15 cellular contexts compared by ENCODE assay signal in genomic region chr14:73695082-73695481, GRCh38. TPM values are rescaled to one million over a fixed set of nuclear protein-coding genes. Genes with fewer than 3 reads are reported as not detected.
DNase-seq lines count a peak whose midpoint lies in the region; ATAC-seq and TF ChIP-seq lines count a peak whose summit lies in the region.
"Had no signal": no experiment of that assay in that cellular context is flagged by ENCODE, and none has a peak within 500 bp of the region (broad histone marks: within the 10 kb centered on the region; RNA-seq: fewer than 3 reads in every experiment).

No MANE protein-coding gene starts in this region.

- no peak overlapping the region for H2AK5ac ChIP-seq in mesendoderm (ENCODE audit: low read length)

- H3K4me1 ChIP-seq in HEK293 (ENCODE audit: control insufficient read depth, insufficient read depth, low read length) (peaks cover 5% of the 10 kb centered on the region; the same call in 1 of the 2 replicates), PC-3 (ENCODE audit: insufficient read depth, low read length) (peaks cover 27% of the 10 kb centered on the region), mesendoderm (ENCODE audit: control insufficient read depth, low read depth, low read length) (no peaks in the 10 kb centered on the region)
- H3K4me1 ChIP-seq: BLaER1, HAP-1 had no signal

- H3K4ac ChIP-seq in mesendoderm (ENCODE audit: low read depth, low read length), result no peak overlapping the region

- no peak overlapping the region for H2BK5ac ChIP-seq in mesendoderm (ENCODE audit: low read length)

- no peaks in the 10 kb centered on the region for H4K20me1 ChIP-seq in PC-3 (ENCODE audit: low read length)
- H4K20me1 ChIP-seq: BLaER1 had no signal

- H4K8ac ChIP-seq in mesendoderm (ENCODE audit: low read depth, low read length), result peak overlapping the region; percentile 13

- H2BK120ac ChIP-seq in mesendoderm (ENCODE audit: low read depth, low read length), result no peak overlapping the region

- H3K36me3 ChIP-seq in HEK293 (ENCODE audit: control insufficient read depth in 2 of 2, insufficient read depth in 1 of 2, low read length in 2 of 2), result peaks cover 4 to 14% of the 10 kb centered on the region in 2 experiments; a peak in 2 of 3 replicates
- no peaks in the 10 kb centered on the region for H3K36me3 ChIP-seq in PC-3 (ENCODE audit: low read depth, low read length)
- no peaks in the 10 kb centered on the region for H3K36me3 ChIP-seq in mesendoderm (ENCODE audit: control insufficient read depth, insufficient read depth, low read length)
- H3K36me3 ChIP-seq: HAP-1 had no signal

- no peak overlapping the region for H3K27ac ChIP-seq in HEK293 (ENCODE audit: extremely low read depth, low read depth, low read length)
- H3K27ac ChIP-seq in PC-3 (ENCODE audit: low read length), result 0 out of 2 replicates have a peak overlapping the region, but pooled peaks have one; percentile 98
- no peak overlapping the region for H3K27ac ChIP-seq in mesendoderm (ENCODE audit: low read depth, low read length)
- H3K27ac ChIP-seq: BLaER1, C4-2B had no signal

- no peak overlapping the region for H3K18ac ChIP-seq in mesendoderm (ENCODE audit: low read length)

- H3K9ac ChIP-seq in PC-3 (ENCODE audit: low read length) (no peak overlapping the region), mesendoderm (ENCODE audit: low read length) (no peak overlapping the region)
- H3K9ac ChIP-seq: BLaER1 had no signal

- CTCF ChIA-PET in HEK293 (lab: Yijun Ruan, JAX), result interaction anchor here (1.7 kb wide), 1 partner anchor 17 kb away, joined by 3 read pairs; no protein-coding TSS in a partner anchor
- CTCF ChIA-PET in PC-3 (lab: Charles Lee), result no interaction called here

- no TSS peak for BruUV-seq in PC-3 (replicated peaks; lab: Mats Ljungman, UMichigan)

- H3F3A ChIP-seq in PC-3 (ENCODE audit: low read length, unreplicated experiment), result peaks cover 14% of the 10 kb centered on the region

- H3K4me2 ChIP-seq in PC-3 (ENCODE audit: low read length) (no peak overlapping the region), mesendoderm (ENCODE audit: low read length) (no peak overlapping the region)
- H3K4me2 ChIP-seq: BLaER1, GM23338 had no signal

- H3K27me3 ChIP-seq in PC-3 (ENCODE audit: low read length) (no peaks in the 10 kb centered on the region), mesendoderm (ENCODE audit: insufficient read depth, low read length, poor library complexity) (no peaks in the 10 kb centered on the region)
- H3K27me3 ChIP-seq: BLaER1 had no signal

- no peaks in the 10 kb centered on the region for H3K79me1 ChIP-seq in mesendoderm (ENCODE audit: low read length)

- DNase-seq in PC-3 (no peak), mesendoderm (no peak)
- DNase-seq: Caco-2; CD4-positive, CD25-positive, alpha-beta regulatory T cell; CD8-positive, alpha-beta T cell; DMS153; DND-41 had no signal

- no CpG with 5 or more reads among the region's 2 CpGs for WGBS in mesendoderm (ENCODE audit: extremely low coverage, insufficient coverage, low lambda C conversion rate)

- H3K9me3 ChIP-seq in HEK293 (ENCODE audit: control insufficient read depth, insufficient read depth, low read depth, low read length), result no peaks in the 10 kb centered on the region
- H3K9me3 ChIP-seq in PC-3 (ENCODE audit: low read length), result no peaks in the 10 kb centered on the region
- H3K9me3 ChIP-seq: BLaER1, Caco-2, HAP-1 had no signal

- H3K79me2 ChIP-seq in PC-3 (ENCODE audit: low read length) (no peaks in the 10 kb centered on the region), mesendoderm (ENCODE audit: control insufficient read depth, insufficient read depth, low read length) (no peaks in the 10 kb centered on the region)

- POLR2A ChIA-PET in HEK293 (lab: Yijun Ruan, JAX) (no interaction called here), PC-3 (lab: Charles Lee; ENCODE audit: unreplicated experiment) (no interaction called here)

- H3K9me2 ChIP-seq in PC-3 (replicated peaks; ENCODE audit: low read length), result no peaks in the 10 kb centered on the region

- ATAC-seq in PC-3 (no peak), GM21619 (IDR thresholded peaks at IDR 0.05; ENCODE audit: unreplicated experiment) (no peak), HG03108 (IDR thresholded peaks at IDR 0.05; ENCODE audit: unreplicated experiment) (no peak), HG03175 (IDR thresholded peaks at IDR 0.05; ENCODE audit: unreplicated experiment) (no peak)
- ATAC-seq: CD8-positive, alpha-beta T cell; GM23338 had no signal

- intact Hi-C loops in PC-3 (cut with micrococcal nuclease), result no loop called here

- H4K5ac ChIP-seq in mesendoderm (ENCODE audit: low read length), result no peak overlapping the region

- H2BK15ac ChIP-seq in mesendoderm (replicated peaks; ENCODE audit: low read depth), result no peak overlapping the region

- H3K56ac ChIP-seq in mesendoderm (ENCODE audit: low read length), result no peak overlapping the region

- H2AFZ ChIP-seq in PC-3 (ENCODE audit: low read length), result no peak overlapping the region
- H2AFZ ChIP-seq: GM23338 had no signal

- H3K4me3 ChIP-seq in HEK293 (ENCODE audit: low read depth, low read length), result no peak overlapping the region
- no peak overlapping the region for H3K4me3 ChIP-seq in PC-3 (ENCODE audit: low read length)
- no peak overlapping the region for H3K4me3 ChIP-seq in mesendoderm (ENCODE audit: low read length)
- H3K4me3 ChIP-seq: BLaER1, GM23338, HAP-1 had no signal

- no peak for TF ChIP-seq CTCF in HEK293 (tag by site-specific recombination; IDR thresholded peaks at IDR 0.05)
- TF ChIP-seq CTCF in PC-3 (conservative IDR thresholded peaks at IDR 0.05; ENCODE audit: low read depth, low read length), result no peak

- no peak overlapping the region for H3K23ac ChIP-seq in mesendoderm (ENCODE audit: low read length)

TF ChIP-seq in HEK293, 187 proteins besides CTCF, POLR2A, EP300 and RAD21:
- TF ChIP-seq ZNF121 (tag by site-specific recombination; IDR thresholded peaks at IDR 0.05), result peak; percentile 50; the same call in 1 of the 2 replicates
- TF ChIP-seq ZNF658 (tag by site-specific recombination; IDR thresholded peaks at IDR 0.05), result no peak

RNA-seq across cellular contexts. Expression of gene PNMA1, which starts 19.1 kb away (rescaled TPM):
- 30.8 and 36.7 TPM in 2 replicates for total RNA-seq in PC-3 (2014; rRNA removed)
- 34.5 TPM for polyA plus RNA-seq in mesendoderm (2013, experiment 1 of 2)
- 34.4 TPM for polyA plus RNA-seq in mesendoderm (2013, experiment 2 of 2)

RNA-seq across cellular contexts. Expression of gene DNAL1, which starts 50.3 kb away (rescaled TPM):
- 2.6 and 13.9 TPM in 2 replicates for total RNA-seq in PC-3 (2014; rRNA removed)
- 11.4 TPM for polyA plus RNA-seq in mesendoderm (2013, experiment 1 of 2)
- 12.4 TPM for polyA plus RNA-seq in mesendoderm (2013, experiment 2 of 2)
